In genomic region chr11:32288276-32288675, GRCh38 we compare ENCODE assay signal across 23 cellular contexts.
A peak's percentile ranks its signal among the peaks of the same experiment; 100 is the strongest.
DNase-seq lines count a peak whose midpoint lies in the region; ATAC-seq and TF ChIP-seq lines count a peak whose summit lies in the region.
"Had no signal": no experiment of that assay in that cellular context is flagged by ENCODE, and none has a peak within 500 bp of the region (broad histone marks: within the 10 kb centered on the region; RNA-seq: fewer than 3 reads in every experiment).

No MANE protein-coding gene starts in this region.

- H3K27ac Mint-ChIP-seq in H9: no peak overlapping the region
- H3K27ac Mint-ChIP-seq: activated B cell treated with CpG ODN at 0.5 μM for 24 hours; CD8-positive, alpha-beta memory T cell had no signal

- H2BK20ac ChIP-seq in H9 (ENCODE audit: low read depth, low read length, poor library complexity, severe bottlenecking): no peak overlapping the region

- H4K5ac ChIP-seq in H9 (ENCODE audit: insufficient read length, low read depth, low read length) (no peak overlapping the region), mesendoderm (ENCODE audit: low read length) (no peak overlapping the region)

- no peak overlapping the region for H2BK12ac ChIP-seq in H9 (ENCODE audit: insufficient read length, low read depth, low read length)

- DNase-seq in AG04450 (ENCODE audit: low read depth, low spot score): no peak
- peak; percentile 49 for DNase-seq in H9
- no peak for DNase-seq in astrocyte of the cerebellum (ENCODE audit: low read depth)
- peak; percentile 39 for DNase-seq in mesendoderm
- DNase-seq in stimulated activated CD4-positive, alpha-beta T cell treated with anti-CD3 and anti-CD28 coated beads, Interleukin-4, amount 100 ng/mL, for 4 hours: no peak
- DNase-seq in nucleus accumbens (lab: John Stamatoyannopoulos, UW): no peak
- DNase-seq: activated B cell treated with CpG ODN at 0.5 μM for 24 hours; activated CD4-positive, alpha-beta T cell treated with anti-CD3 and anti-CD28 coated beads, Interleukin-2, amount 50 U/mL, for 4 hours; body of pancreas; CD8-positive, alpha-beta memory T cell; DMS53; effector memory CD4-positive, alpha-beta T cell; gastrocnemius medialis; hypothalamus; NCI-H1694; NCI-H2171 treated with DMSO at 0.1 percent for 48 hours; NCI-H524 treated with DMSO at 0.1 percent for 48 hours; occipital lobe; retina; T-helper 9 cell had no signal

- H3K9me3 Mint-ChIP-seq in H9: peaks cover 0 to under 1% of the 10 kb centered on the region in 2 experiments; a peak in 2 of 5 replicates

- no peaks in the 10 kb centered on the region for H3K4me1 Mint-ChIP-seq in H9
- H3K4me1 Mint-ChIP-seq: activated B cell treated with CpG ODN at 0.5 μM for 24 hours; CD8-positive, alpha-beta memory T cell had no signal

- H3K23me2 ChIP-seq in H9 (ENCODE audit: insufficient read length, low read depth, low read length, poor library complexity, severe bottlenecking): no peaks in the 10 kb centered on the region

- no peak overlapping the region for H4K91ac ChIP-seq in H9 (ENCODE audit: insufficient read length, low read depth, low read length)

- H3K4me3 ChIP-seq in AG04450 (ENCODE audit: low read depth, low read length) (no peak overlapping the region), astrocyte of the cerebellum (ENCODE audit: low read depth, low read length) (no peak overlapping the region), mesendoderm (ENCODE audit: low read length) (no peak overlapping the region)
- H3K4me3 ChIP-seq: body of pancreas, esophagus muscularis mucosa, gastrocnemius medialis had no signal

- H2BK15ac ChIP-seq in H9 (ENCODE audit: low read depth, low read length): no peak overlapping the region
- H2BK15ac ChIP-seq in mesendoderm (replicated peaks; ENCODE audit: low read depth): no peak overlapping the region

- no peaks in the 10 kb centered on the region for H4K20me1 ChIP-seq in H9 (ENCODE audit: control insufficient read depth, insufficient read depth, insufficient read length)

- no peak overlapping the region for H3K4me2 ChIP-seq in H9 (ENCODE audit: insufficient read depth, insufficient read length, low read length)
- H3K4me2 ChIP-seq in mesendoderm (ENCODE audit: low read length): no peak overlapping the region

- no peak overlapping the region for H2BK5ac ChIP-seq in H9 (ENCODE audit: insufficient read length, low read length)
- no peak overlapping the region for H2BK5ac ChIP-seq in mesendoderm (ENCODE audit: low read length)

- H3K4me1 ChIP-seq in H9 (ENCODE audit: insufficient read depth, low read length): no peaks in the 10 kb centered on the region
- H3K4me1 ChIP-seq in mesendoderm (ENCODE audit: control insufficient read depth, low read depth, low read length): no peaks in the 10 kb centered on the region
- H3K4me1 ChIP-seq: body of pancreas, esophagus muscularis mucosa, gastrocnemius medialis had no signal

- peaks cover 3% of the 10 kb centered on the region for H3K27me3 Mint-ChIP-seq in H9 (ENCODE audit: low read depth)

- CTCF ChIA-PET in AG04450 (lab: Charles Lee): interaction anchor here (1.8 kb wide), 1 partner anchor 9 kb away, joined by 9 read pairs; no protein-coding TSS in a partner anchor

- H2BK120ac ChIP-seq in H9 (ENCODE audit: low read depth, low read length, poor library complexity, severe bottlenecking): no peak overlapping the region
- H2BK120ac ChIP-seq in mesendoderm (ENCODE audit: low read depth, low read length): no peak overlapping the region

- H3K23ac ChIP-seq in H9 (ENCODE audit: insufficient read length, low read depth, low read length) (no peak overlapping the region), mesendoderm (ENCODE audit: low read length) (no peak overlapping the region)

- no peak overlapping the region for H2AFZ ChIP-seq in H9 (ENCODE audit: low read length)

- no peak overlapping the region for H3K56ac ChIP-seq in H9 (ENCODE audit: insufficient read length, low read depth, low read length)
- H3K56ac ChIP-seq in mesendoderm (ENCODE audit: low read length): no peak overlapping the region

- no peaks in the 10 kb centered on the region for H3K36me3 ChIP-seq in mesendoderm (ENCODE audit: control insufficient read depth, insufficient read depth, low read length)
- H3K36me3 ChIP-seq: esophagus muscularis mucosa, gastrocnemius medialis had no signal

- no peak overlapping the region for H3K14ac ChIP-seq in H9 (ENCODE audit: insufficient read depth, low read length)

- H3K18ac ChIP-seq in H9 (ENCODE audit: insufficient read length, low read depth, low read length): no peak overlapping the region
- H3K18ac ChIP-seq in mesendoderm (ENCODE audit: low read length): no peak overlapping the region

- H3K4me3 Mint-ChIP-seq in H9: no peak overlapping the region
- H3K4me3 Mint-ChIP-seq: activated B cell treated with CpG ODN at 0.5 μM for 24 hours; CD8-positive, alpha-beta memory T cell had no signal

- no peak overlapping the region for H3T11ph ChIP-seq in H9 (ENCODE audit: low read length)

- no peak overlapping the region for H2AK5ac ChIP-seq in H9 (ENCODE audit: insufficient read length, low read length)
- H2AK5ac ChIP-seq in mesendoderm (ENCODE audit: low read length): no peak overlapping the region

- H3K79me1 ChIP-seq in H9 (ENCODE audit: insufficient read depth, low read depth, low read length, poor library complexity, severe bottlenecking): no peaks in the 10 kb centered on the region
- H3K79me1 ChIP-seq in mesendoderm (ENCODE audit: low read length): no peaks in the 10 kb centered on the region

- POLR2A ChIA-PET in AG04450 (lab: Yijun Ruan, JAX): no interaction called here

- no CpG with 5 or more reads among the region's 1 CpG for WGBS in H9 (ENCODE audit: extremely low coverage, insufficient read length, low lambda C conversion rate)
- WGBS in mesendoderm (ENCODE audit: extremely low coverage, insufficient coverage, low lambda C conversion rate): no CpG with 5 or more reads among the region's 1 CpG

- H3K79me2 ChIP-seq in H9 (ENCODE audit: insufficient read depth, low read length) (no peaks in the 10 kb centered on the region), mesendoderm (ENCODE audit: control insufficient read depth, insufficient read depth, low read length) (no peaks in the 10 kb centered on the region)

- 0 out of 2 replicates have a peak, but pooled peaks have one; percentile 6 for TF ChIP-seq CTCF in AG04450 (IDR thresholded peaks at IDR 0.05; ENCODE audit: low read depth, low read length)
- TF ChIP-seq CTCF in H9 (conservative IDR thresholded peaks at IDR 0.05): peak; percentile 62
- peak; percentile 8 for TF ChIP-seq CTCF in astrocyte of the cerebellum (IDR thresholded peaks at IDR 0.05; ENCODE audit: low read depth, low read length, missing control alignments)

- H3K27ac ChIP-seq in AG04450 (ENCODE audit: low read depth, low read length) (no peak overlapping the region), H9 (ENCODE audit: insufficient read length, low read depth, low read length) (no peak overlapping the region), mesendoderm (ENCODE audit: low read depth, low read length) (no peak overlapping the region)
- H3K27ac ChIP-seq: body of pancreas, esophagus muscularis mucosa, gastrocnemius medialis had no signal

- H3K9ac ChIP-seq in H9 (ENCODE audit: extremely low read depth, insufficient read length, low read length) (no peak overlapping the region), mesendoderm (ENCODE audit: low read length) (no peak overlapping the region)

- no peak for ATAC-seq in GM19324 (IDR thresholded peaks at IDR 0.05; ENCODE audit: low FRiP score, unreplicated experiment)
- no peak for ATAC-seq in GM19467 (IDR thresholded peaks at IDR 0.05; ENCODE audit: unreplicated experiment)
- ATAC-seq: body of pancreas, gastrocnemius medialis had no signal

- no peaks in the 10 kb centered on the region for H3K27me3 ChIP-seq in AG04450 (ENCODE audit: control insufficient read depth, insufficient read depth, low read length)
- H3K27me3 ChIP-seq in H9 (ENCODE audit: insufficient read depth, low read length): no peaks in the 10 kb centered on the region
- no peaks in the 10 kb centered on the region for H3K27me3 ChIP-seq in mesendoderm (ENCODE audit: insufficient read depth, low read length, poor library complexity)
- H3K27me3 ChIP-seq: body of pancreas, esophagus muscularis mucosa, gastrocnemius medialis had no signal

- H3K4ac ChIP-seq in H9 (ENCODE audit: low read depth, low read length): no peak overlapping the region
- H3K4ac ChIP-seq in mesendoderm (ENCODE audit: low read depth, low read length): no peak overlapping the region

- H3K9me3 ChIP-seq in AG04450 (ENCODE audit: control insufficient read depth, insufficient read depth, low read length) (no peaks in the 10 kb centered on the region), H9 (ENCODE audit: control insufficient read depth, low read depth, low read length) (no peaks in the 10 kb centered on the region)
- H3K9me3 ChIP-seq: body of pancreas, gastrocnemius medialis had no signal

- no peaks in the 10 kb centered on the region for H3K36me3 Mint-ChIP-seq in H9 (ENCODE audit: insufficient read depth in 1 of 3, low read depth in 3 of 3)
- H3K36me3 Mint-ChIP-seq: CD8-positive, alpha-beta memory T cell had no signal

- H4K8ac ChIP-seq in H9 (replicated peaks; ENCODE audit: insufficient read length, low read depth, low read length): no peak overlapping the region
- no peak overlapping the region for H4K8ac ChIP-seq in mesendoderm (ENCODE audit: low read depth, low read length)

- in situ Hi-C loops in astrocyte of the cerebellum (cut with HindIII; ENCODE audit: low sequenced_read_pairs): no loop called here

Comparison
In these comparisons a context has a peak if more than half of its experiments do, and no peak if none do; other contexts are left out.
1. DNase-seq: peak in H9 (single experiment) and mesendoderm (single experiment); none in AG04450 (single experiment), astrocyte of the cerebellum (single experiment), stimulated activated CD4-positive, alpha-beta T cell treated with anti-CD3 and anti-CD28 coated beads, Interleukin-4, amount 100 ng/mL, for 4 hours (0 of 2) and nucleus accumbens (0 of 56).
2. CTCF ChIP-seq: peak in every context shown above with its lines; median percentile 62 in H9; 8 in astrocyte of the cerebellum; 6 in AG04450.